In the genomic region with DNA sequence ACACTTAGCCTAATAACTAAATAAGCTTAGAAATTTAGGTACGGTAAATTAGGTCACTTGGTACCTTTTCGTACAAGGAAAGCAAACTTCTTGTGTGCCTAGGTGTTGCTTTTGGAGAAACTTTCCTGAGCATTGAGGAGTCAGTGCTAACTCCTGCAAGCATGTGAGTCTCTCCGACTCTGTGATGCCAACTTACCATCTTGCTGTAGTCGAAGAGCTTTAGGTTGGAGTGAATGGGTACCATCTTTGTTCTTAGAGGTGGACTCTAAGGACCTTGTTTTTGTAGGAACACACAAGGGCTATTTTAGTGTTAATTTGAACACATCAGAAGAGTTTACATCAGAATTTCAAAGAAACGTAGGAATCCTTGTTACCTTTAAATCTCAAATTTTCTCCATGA, we compare ENCODE assay signal across 2 cellular contexts.
TF ChIP-seq lines count a peak whose summit lies in the region.

No MANE protein-coding gene starts in this region.

TF ChIP-seq in GM23338, 12 proteins besides CTCF, POLR2A, EP300 and RAD21 (continued from another document):
- TF ChIP-seq EZH2 (IDR thresholded peaks at IDR 0.05; ENCODE audit: low read depth, unreplicated experiment) (no peak), ZNF331 (CRISPR knock-in tag; IDR thresholded peaks at IDR 0.05; ENCODE audit: low read depth) (no peak), ZNF462 (CRISPR knock-in tag; IDR thresholded peaks at IDR 0.05) (no peak), STAT1 (IDR thresholded peaks at IDR 0.05; ENCODE audit: unreplicated experiment) (no peak), CREB1 (CRISPR knock-in tag; IDR thresholded peaks at IDR 0.05; ENCODE audit: low read depth) (no peak), JUNB (IDR thresholded peaks at IDR 0.05; ENCODE audit: unreplicated experiment) (no peak)
- TF ChIP-seq, protein P1, sequence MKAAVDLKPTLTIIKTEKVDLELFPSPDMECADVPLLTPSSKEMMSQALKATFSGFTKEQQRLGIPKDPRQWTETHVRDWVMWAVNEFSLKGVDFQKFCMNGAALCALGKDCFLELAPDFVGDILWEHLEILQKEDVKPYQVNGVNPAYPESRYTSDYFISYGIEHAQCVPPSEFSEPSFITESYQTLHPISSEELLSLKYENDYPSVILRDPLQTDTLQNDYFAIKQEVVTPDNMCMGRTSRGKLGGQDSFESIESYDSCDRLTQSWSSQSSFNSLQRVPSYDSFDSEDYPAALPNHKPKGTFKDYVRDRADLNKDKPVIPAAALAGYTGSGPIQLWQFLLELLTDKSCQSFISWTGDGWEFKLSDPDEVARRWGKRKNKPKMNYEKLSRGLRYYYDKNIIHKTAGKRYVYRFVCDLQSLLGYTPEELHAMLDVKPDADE (IDR thresholded peaks at IDR 0.05) = no peak

TF ChIP-seq in WTC11, 78 proteins besides CTCF, POLR2A, EP300 and RAD21 (continued from another document):
- TF ChIP-seq, protein P2, sequence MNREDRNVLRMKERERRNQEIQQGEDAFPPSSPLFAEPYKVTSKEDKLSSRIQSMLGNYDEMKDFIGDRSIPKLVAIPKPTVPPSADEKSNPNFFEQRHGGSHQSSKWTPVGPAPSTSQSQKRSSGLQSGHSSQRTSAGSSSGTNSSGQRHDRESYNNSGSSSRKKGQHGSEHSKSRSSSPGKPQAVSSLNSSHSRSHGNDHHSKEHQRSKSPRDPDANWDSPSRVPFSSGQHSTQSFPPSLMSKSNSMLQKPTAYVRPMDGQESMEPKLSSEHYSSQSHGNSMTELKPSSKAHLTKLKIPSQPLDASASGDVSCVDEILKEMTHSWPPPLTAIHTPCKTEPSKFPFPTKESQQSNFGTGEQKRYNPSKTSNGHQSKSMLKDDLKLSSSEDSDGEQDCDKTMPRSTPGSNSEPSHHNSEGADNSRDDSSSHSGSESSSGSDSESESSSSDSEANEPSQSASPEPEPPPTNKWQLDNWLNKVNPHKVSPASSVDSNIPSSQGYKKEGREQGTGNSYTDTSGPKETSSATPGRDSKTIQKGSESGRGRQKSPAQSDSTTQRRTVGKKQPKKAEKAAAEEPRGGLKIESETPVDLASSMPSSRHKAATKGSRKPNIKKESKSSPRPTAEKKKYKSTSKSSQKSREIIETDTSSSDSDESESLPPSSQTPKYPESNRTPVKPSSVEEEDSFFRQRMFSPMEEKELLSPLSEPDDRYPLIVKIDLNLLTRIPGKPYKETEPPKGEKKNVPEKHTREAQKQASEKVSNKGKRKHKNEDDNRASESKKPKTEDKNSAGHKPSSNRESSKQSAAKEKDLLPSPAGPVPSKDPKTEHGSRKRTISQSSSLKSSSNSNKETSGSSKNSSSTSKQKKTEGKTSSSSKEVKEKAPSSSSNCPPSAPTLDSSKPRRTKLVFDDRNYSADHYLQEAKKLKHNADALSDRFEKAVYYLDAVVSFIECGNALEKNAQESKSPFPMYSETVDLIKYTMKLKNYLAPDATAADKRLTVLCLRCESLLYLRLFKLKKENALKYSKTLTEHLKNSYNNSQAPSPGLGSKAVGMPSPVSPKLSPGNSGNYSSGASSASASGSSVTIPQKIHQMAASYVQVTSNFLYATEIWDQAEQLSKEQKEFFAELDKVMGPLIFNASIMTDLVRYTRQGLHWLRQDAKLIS (CRISPR knock-in tag; IDR thresholded peaks at IDR 0.05; ENCODE audit: borderline replicate concordance) = no peak
- TF ChIP-seq NR1H2 (CRISPR knock-in tag; IDR thresholded peaks at IDR 0.05) (no peak), CREB1 (CRISPR knock-in tag; IDR thresholded peaks at IDR 0.05) (no peak), ZNF317 (CRISPR knock-in tag; IDR thresholded peaks at IDR 0.05; ENCODE audit: borderline replicate concordance, low read depth) (no peak), ZNF281 (CRISPR knock-in tag; IDR thresholded peaks at IDR 0.05) (no peak), ZBTB21 (CRISPR knock-in tag; IDR thresholded peaks at IDR 0.05; ENCODE audit: borderline replicate concordance) (no peak)
- TF ChIP-seq, protein P3, sequence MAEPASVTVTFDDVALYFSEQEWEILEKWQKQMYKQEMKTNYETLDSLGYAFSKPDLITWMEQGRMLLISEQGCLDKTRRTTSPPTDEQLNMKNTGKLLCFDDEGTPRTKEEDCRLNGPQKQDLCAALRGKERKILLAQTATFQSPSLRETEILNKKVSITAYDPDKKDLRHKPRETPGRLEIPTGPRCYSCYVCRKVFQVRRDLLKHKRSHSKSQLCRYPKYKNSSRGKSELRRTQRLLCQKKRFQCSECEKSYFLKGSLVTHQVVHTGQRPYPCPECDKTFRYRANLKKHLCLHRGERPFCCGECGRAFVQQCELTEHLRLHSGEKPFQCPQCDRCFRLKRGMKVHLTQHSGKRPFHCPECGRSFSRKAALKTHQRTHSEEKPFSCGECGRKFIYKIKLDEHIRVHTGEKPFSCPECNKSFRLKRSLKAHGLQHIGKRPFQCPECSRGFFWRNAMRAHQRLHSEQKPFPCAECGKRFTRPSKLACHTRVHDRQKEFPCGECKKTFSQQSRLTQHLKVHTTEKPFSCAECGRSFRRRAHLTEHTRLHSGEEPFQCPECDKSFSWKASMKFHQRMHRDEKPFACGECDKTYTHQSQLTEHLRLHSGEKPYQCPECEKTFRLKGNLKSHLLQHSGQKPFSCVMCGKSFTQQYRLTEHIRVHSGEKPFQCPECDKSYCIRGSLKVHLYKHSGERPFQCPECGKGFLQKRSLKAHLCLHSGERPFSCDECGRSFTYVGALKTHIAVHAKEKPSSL (CRISPR knock-in tag; conservative IDR thresholded peaks at IDR 0.05) = no peak
